Comparison of ENCODE assay signal across 16 cellular contexts in the genomic region with DNA sequence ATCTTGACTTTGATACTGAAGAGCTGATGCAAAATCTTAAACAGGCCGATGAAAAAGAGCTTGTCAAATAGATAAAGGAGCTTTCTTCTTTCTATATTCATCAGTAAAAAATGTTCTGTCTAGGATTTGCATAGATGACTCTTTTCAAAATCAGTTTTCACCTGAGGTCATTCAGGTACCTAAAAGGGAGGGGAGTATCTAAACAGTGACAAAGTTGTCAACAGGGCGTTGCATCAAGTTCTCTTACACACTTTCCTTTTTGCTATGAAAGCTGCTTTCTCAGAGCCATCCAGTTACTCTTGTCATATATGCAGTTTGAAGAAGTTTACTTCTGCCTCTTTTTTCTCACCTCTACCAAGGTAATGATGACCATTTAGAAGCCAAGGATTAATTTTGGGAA.
DNase-seq lines count a peak whose midpoint lies in the region; ATAC-seq and TF ChIP-seq lines count a peak whose summit lies in the region.
"Had no signal": no experiment of that assay in that cellular context is flagged by ENCODE, and none has a peak within 500 bp of the region (broad histone marks: within the 10 kb centered on the region; RNA-seq: fewer than 3 reads in every experiment).

No MANE protein-coding gene starts in this region.

- H3K9me3 ChIP-seq in esophagus muscularis mucosa (no peaks in the 10 kb centered on the region), Peyer's patch (no peaks in the 10 kb centered on the region)
- H3K9me3 ChIP-seq: Caco-2, upper lobe of left lung had no signal

- H3K27me3 ChIP-seq in esophagus muscularis mucosa (no peaks in the 10 kb centered on the region), Peyer's patch (no peaks in the 10 kb centered on the region)
- H3K27me3 ChIP-seq: upper lobe of left lung had no signal

- no peak for TF ChIP-seq EP300 in esophagus muscularis mucosa (IDR thresholded peaks at IDR 0.05)

- TF ChIP-seq CTCF in GM10266 (IDR thresholded peaks at IDR 0.05; ENCODE audit: control insufficient read depth, insufficient read depth, low read depth, missing control alignments) = no peak
- TF ChIP-seq CTCF in esophagus muscularis mucosa (IDR thresholded peaks at IDR 0.05) = no peak
- TF ChIP-seq CTCF in Peyer's patch (IDR thresholded peaks at IDR 0.05) = no peak

- peaks cover 31 to 54% (median 53%) of the 10 kb centered on the region in 4 donors for H3K4me1 ChIP-seq in esophagus muscularis mucosa
- H3K4me1 ChIP-seq in Peyer's patch = peaks cover 0 to 27% (median 6%) of the 10 kb centered on the region in 4 donors

- ATAC-seq in GM18907 (IDR thresholded peaks at IDR 0.05; ENCODE audit: unreplicated experiment) = peak; percentile 50
- ATAC-seq in HG03196 (IDR thresholded peaks at IDR 0.05; ENCODE audit: unreplicated experiment) = peak; percentile 46

- peak overlapping the region in 3 of 4 donors; percentile 5 to 66 (median 21) for H3K27ac ChIP-seq in esophagus muscularis mucosa (replicated peaks in 1 of 4)
- H3K27ac ChIP-seq in Peyer's patch = no peak overlapping the region
- H3K27ac ChIP-seq: HL-60, SK-N-MC, upper lobe of left lung had no signal

- 67% methylated on average over 2 of the region's 2 CpGs for WGBS in esophagus muscularis mucosa

- H3K36me3 ChIP-seq in esophagus muscularis mucosa (no peaks in the 10 kb centered on the region), Peyer's patch (no peaks in the 10 kb centered on the region)
- H3K36me3 ChIP-seq: upper lobe of left lung had no signal

- H3K4me3 ChIP-seq in esophagus muscularis mucosa = no peak overlapping the region
- no peak overlapping the region for H3K4me3 ChIP-seq in Peyer's patch
- H3K4me3 ChIP-seq: SK-N-MC, upper lobe of left lung had no signal

- DNase-seq in GM10266 (ENCODE audit: extremely low spot score) = peak; percentile 46
- DNase-seq in esophagus muscularis mucosa (ENCODE audit: extremely low spot score) = no peak
- DNase-seq in LoVo (ENCODE audit: low spot score) = no peak
- DNase-seq in NCI-H345 (lab: John Stamatoyannopoulos, UW) = no peak
- DNase-seq in Peyer's patch = no peak
- DNase-seq in NCI-H146 (lab: John Stamatoyannopoulos, UW) = no peak
- DNase-seq: activated CD4-positive, alpha-beta T cell treated with anti-CD3 and anti-CD28 coated beads, Interleukin-2, amount 50 U/mL, for 1 hour; Caco-2; effector CD4-positive, alpha-beta T cell; NCI-H69; retina; upper lobe of left lung had no signal

- TF ChIP-seq POLR2A in esophagus muscularis mucosa (IDR thresholded peaks at IDR 0.05; ENCODE audit: low read depth) (no peak), Peyer's patch (IDR thresholded peaks at IDR 0.05) (no peak)

- intact Hi-C loops in esophagus muscularis mucosa (cut with DNase I) = no loop called here

Comparison
In these comparisons a context has a peak if more than half of its experiments do, and no peak if none do; other contexts are left out.
1. H3K27ac ChIP-seq: peak in esophagus muscularis mucosa (3 of 4); none in Peyer's patch (0 of 4).